In the genomic region with DNA sequence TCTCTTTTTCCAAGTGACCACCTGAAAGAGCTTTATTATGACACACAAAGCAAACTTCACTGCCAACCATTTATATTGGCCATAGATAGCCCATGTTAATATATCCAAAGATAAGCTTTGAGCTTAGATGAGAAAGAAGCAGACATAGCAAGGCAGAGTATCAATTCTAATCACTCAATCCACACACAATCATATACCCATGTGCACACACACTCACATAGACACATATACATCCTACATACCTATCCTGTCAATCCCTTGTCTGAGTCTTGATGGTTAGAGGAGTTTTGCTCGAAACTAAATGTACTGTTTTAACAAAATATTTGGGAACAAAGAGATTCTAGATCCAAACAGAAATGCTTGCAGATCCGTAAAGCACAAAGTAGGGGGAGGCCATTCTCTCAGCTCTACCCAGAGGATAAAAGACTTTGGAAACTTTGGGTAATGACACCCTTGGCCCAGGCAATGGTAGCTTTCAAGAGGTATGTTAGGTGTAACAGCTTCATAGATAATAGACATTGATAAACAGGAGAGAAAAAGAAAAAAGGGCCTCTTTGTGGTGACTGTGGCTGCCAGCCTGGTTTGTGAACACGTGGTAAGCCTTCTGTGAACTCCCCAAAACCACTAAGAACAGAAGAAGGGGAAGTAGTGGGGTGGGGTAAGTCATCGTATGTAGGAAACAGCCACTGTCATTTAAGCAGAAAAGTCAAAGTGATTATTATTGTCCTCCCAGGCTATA, we compare ENCODE assay signal across 8 cellular contexts.
DNase-seq lines count a peak whose midpoint lies in the region; ATAC-seq and TF ChIP-seq lines count a peak whose summit lies in the region.

No MANE protein-coding gene starts in this region.

- intact Hi-C loops in upper lobe of right lung (cut with DNase I) = no loop called here

- H3K9me3 Mint-ChIP-seq in activated naive CD8-positive, alpha-beta T cell treated with anti-CD3 and anti-CD28 coated beads, Interleukin-2, amount 50 U/mL, for 24 hours = peaks cover 3% of the 10 kb centered on the region

- H3K4me1 ChIP-seq in upper lobe of right lung (no peaks in the 10 kb centered on the region), SJCRH30 (no peaks in the 10 kb centered on the region)

- peak overlapping the region; percentile 62 for H3K27ac Mint-ChIP-seq in activated naive CD8-positive, alpha-beta T cell treated with anti-CD3 and anti-CD28 coated beads, Interleukin-2, amount 50 U/mL, for 24 hours

- peaks cover 39% of the 10 kb centered on the region for H3K27me3 Mint-ChIP-seq in activated naive CD8-positive, alpha-beta T cell treated with anti-CD3 and anti-CD28 coated beads, Interleukin-2, amount 50 U/mL, for 24 hours

- H3K4me3 ChIP-seq in upper lobe of right lung (no peak overlapping the region), SJCRH30 (no peak overlapping the region), coronary artery (no peak overlapping the region)

- H3K27me3 ChIP-seq in upper lobe of right lung (no peaks in the 10 kb centered on the region), SJCRH30 (peaks cover 7% of the 10 kb centered on the region; the same call in 1 of the 2 replicates)

- no peak for TF ChIP-seq CTCF in upper lobe of right lung (IDR thresholded peaks at IDR 0.05)
- TF ChIP-seq CTCF in coronary artery (IDR thresholded peaks at IDR 0.05) = no peak

- H3K9me3 ChIP-seq in upper lobe of right lung (no peaks in the 10 kb centered on the region), SJCRH30 (replicated peaks) (no peaks in the 10 kb centered on the region)

- H3K27ac ChIP-seq in upper lobe of right lung (no peak overlapping the region), SJCRH30 (no peak overlapping the region), coronary artery (no peak overlapping the region)

- ATAC-seq in GM18519 (IDR thresholded peaks at IDR 0.05; ENCODE audit: low FRiP score, unreplicated experiment) (peak; percentile 96), HG02840 (IDR thresholded peaks at IDR 0.05; ENCODE audit: low FRiP score, unreplicated experiment) (peak; percentile 95), upper lobe of right lung (peak; percentile 87)
- ATAC-seq in activated naive CD8-positive, alpha-beta T cell treated with anti-CD3 and anti-CD28 coated beads, Interleukin-2, amount 50 U/mL, for 24 hours = peak; percentile 94

- H3K4me3 Mint-ChIP-seq in activated naive CD8-positive, alpha-beta T cell treated with anti-CD3 and anti-CD28 coated beads, Interleukin-2, amount 50 U/mL, for 24 hours = peak overlapping the region; percentile 47

- H3K4me1 Mint-ChIP-seq in activated naive CD8-positive, alpha-beta T cell treated with anti-CD3 and anti-CD28 coated beads, Interleukin-2, amount 50 U/mL, for 24 hours = peaks cover 26% of the 10 kb centered on the region

- peak; percentile 54 for DNase-seq in RPMI8226
- DNase-seq in activated naive CD8-positive, alpha-beta T cell treated with anti-CD3 and anti-CD28 coated beads, Interleukin-2, amount 50 U/mL, for 24 hours = peak; percentile 35
- DNase-seq in upper lobe of right lung = no peak
- no peak for DNase-seq in SJCRH30
- DNase-seq in coronary artery (ENCODE audit: low spot score) = no peak
- no peak for DNase-seq in G401 (ENCODE audit: low spot score)

- no peaks in the 10 kb centered on the region for H3K36me3 ChIP-seq in upper lobe of right lung
- no peaks in the 10 kb centered on the region; the same call in 1 of the 2 replicates for H3K36me3 ChIP-seq in SJCRH30

- H3K36me3 Mint-ChIP-seq in activated naive CD8-positive, alpha-beta T cell treated with anti-CD3 and anti-CD28 coated beads, Interleukin-2, amount 50 U/mL, for 24 hours (ENCODE audit: low read depth) = no peaks in the 10 kb centered on the region

- in situ Hi-C loops in G401 (cut with HindIII; ENCODE audit: low sequenced_read_pairs) = no loop called here

Comparison
In these comparisons a context has a peak if more than half of its experiments do, and no peak if none do; other contexts are left out.
1. DNase-seq: peak in RPMI8226 (single experiment) and activated naive CD8-positive, alpha-beta T cell treated with anti-CD3 and anti-CD28 coated beads, Interleukin-2, amount 50 U/mL, for 24 hours (single experiment); none in upper lobe of right lung (single experiment), SJCRH30 (0 of 2), coronary artery (single experiment) and G401 (single experiment).
2. Peak in every context shown above with its lines, with median percentiles within 50 percentile points of each other: ATAC-seq.